In the genomic region with DNA sequence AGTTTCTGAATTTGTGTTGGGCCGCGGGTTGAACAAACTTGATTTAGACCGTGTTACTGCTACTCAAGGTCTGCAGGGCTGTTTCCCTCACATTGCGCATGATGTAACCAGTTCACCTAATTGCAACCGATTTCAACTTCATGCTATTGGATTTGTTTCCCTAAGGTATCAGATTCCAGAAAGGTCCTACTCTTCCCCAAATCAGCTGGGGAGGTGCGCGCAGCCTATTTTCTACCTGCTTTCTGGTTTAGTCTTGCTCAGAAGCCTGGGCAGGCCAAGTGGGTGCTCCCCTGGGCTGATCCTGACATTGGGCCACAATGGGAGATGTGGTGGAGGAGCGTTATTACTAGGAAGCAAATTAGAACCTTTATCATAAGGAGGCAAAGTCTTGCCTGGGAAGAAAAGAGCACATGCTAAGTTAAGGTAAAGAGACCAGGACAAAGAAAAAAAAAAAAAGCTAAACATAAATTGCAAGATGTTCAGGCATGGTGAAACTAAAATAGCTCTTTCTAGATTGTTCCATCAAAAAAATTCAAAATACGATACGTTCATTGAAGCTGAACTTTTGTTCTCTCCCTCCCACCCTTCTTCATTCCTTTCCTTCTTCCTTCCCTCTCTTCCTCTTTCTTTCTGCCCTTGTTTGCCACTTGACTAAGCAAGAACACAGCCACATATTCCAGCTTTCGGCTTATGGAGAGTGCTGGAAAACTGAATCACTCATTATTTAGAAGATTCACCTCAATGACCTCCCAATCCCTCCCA, we compare ENCODE assay signal across 1 cellular context.
TF ChIP-seq lines count a peak whose summit lies in the region.

No MANE protein-coding gene starts in this region.

TF ChIP-seq in IMR-90, 13 proteins besides CTCF, POLR2A, EP300 and RAD21:
- TF ChIP-seq CHD1 (IDR thresholded peaks at IDR 0.05; ENCODE audit: low read depth, low read length), result no peak
- TF ChIP-seq BHLHE40 (IDR thresholded peaks at IDR 0.05; ENCODE audit: low read depth, low read length), result no peak
- no peak for TF ChIP-seq MAFK (IDR thresholded peaks at IDR 0.05; ENCODE audit: low read depth, low read length)
- no peak for TF ChIP-seq RFX5 (IDR thresholded peaks at IDR 0.05; ENCODE audit: low read depth, low read length)
- TF ChIP-seq RCOR1 (IDR thresholded peaks at IDR 0.05; ENCODE audit: insufficient replicate concordance, low read length), result no peak
- TF ChIP-seq MXI1 (IDR thresholded peaks at IDR 0.05; ENCODE audit: borderline replicate concordance, low read depth, low read length), result no peak
- TF ChIP-seq CEBPB (IDR thresholded peaks at IDR 0.05; ENCODE audit: low read depth, low read length), result no peak
- TF ChIP-seq, protein P1, sequence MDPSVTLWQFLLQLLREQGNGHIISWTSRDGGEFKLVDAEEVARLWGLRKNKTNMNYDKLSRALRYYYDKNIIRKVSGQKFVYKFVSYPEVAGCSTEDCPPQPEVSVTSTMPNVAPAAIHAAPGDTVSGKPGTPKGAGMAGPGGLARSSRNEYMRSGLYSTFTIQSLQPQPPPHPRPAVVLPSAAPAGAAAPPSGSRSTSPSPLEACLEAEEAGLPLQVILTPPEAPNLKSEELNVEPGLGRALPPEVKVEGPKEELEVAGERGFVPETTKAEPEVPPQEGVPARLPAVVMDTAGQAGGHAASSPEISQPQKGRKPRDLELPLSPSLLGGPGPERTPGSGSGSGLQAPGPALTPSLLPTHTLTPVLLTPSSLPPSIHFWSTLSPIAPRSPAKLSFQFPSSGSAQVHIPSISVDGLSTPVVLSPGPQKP (IDR thresholded peaks at IDR 0.05; ENCODE audit: borderline replicate concordance, low read depth, low read length), result no peak
- TF ChIP-seq SMC3 (IDR thresholded peaks at IDR 0.05; ENCODE audit: low read depth, low read length), result no peak
- no peak for TF ChIP-seq NFE2L2 (IDR thresholded peaks at IDR 0.05; ENCODE audit: low read depth, low read length)
- no peak for TF ChIP-seq FOS (IDR thresholded peaks at IDR 0.05; ENCODE audit: low read depth, low read length)
- no peak for TF ChIP-seq MAZ (IDR thresholded peaks at IDR 0.05; ENCODE audit: borderline replicate concordance, low read depth, low read length)
- TF ChIP-seq, protein P2, sequence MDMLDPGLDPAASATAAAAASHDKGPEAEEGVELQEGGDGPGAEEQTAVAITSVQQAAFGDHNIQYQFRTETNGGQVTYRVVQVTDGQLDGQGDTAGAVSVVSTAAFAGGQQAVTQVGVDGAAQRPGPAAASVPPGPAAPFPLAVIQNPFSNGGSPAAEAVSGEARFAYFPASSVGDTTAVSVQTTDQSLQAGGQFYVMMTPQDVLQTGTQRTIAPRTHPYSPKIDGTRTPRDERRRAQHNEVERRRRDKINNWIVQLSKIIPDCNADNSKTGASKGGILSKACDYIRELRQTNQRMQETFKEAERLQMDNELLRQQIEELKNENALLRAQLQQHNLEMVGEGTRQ (IDR thresholded peaks at IDR 0.05; ENCODE audit: low read depth, low read length), result no peak
